ENCODE assay signal across 28 cellular contexts in genomic region chr4:180726611-180727010, GRCh38.
"Had no signal": no experiment of that assay in that cellular context is flagged by ENCODE, and none has a peak within 500 bp of the region (broad histone marks: within the 10 kb centered on the region; RNA-seq: fewer than 3 reads in every experiment).

No MANE protein-coding gene starts in this region.

- H3K27ac ChIP-seq: colonic mucosa, coronary artery, dorsolateral prefrontal cortex, epithelial cell of prostate, esophagus muscularis mucosa, esophagus squamous epithelium, foreskin keratinocyte, gastrocnemius medialis, gastroesophageal sphincter, heart left ventricle, heart right ventricle had no signal

- DNase-seq: colonic mucosa; cortex of kidney; dermis blood vessel endothelial cell; dorsolateral prefrontal cortex; effector CD4-positive, alpha-beta T cell; effector CD8-positive, alpha-beta T cell; effector memory CD4-positive, alpha-beta T cell; effector memory CD8-positive, alpha-beta T cell; endodermal cell; erythroblast; esophagus squamous epithelium; foreskin fibroblast; foreskin keratinocyte; foreskin melanocyte; gastrocnemius medialis; glutamatergic neuron; head of caudate nucleus; heart left ventricle; heart right ventricle had no signal

- H3K4me3 ChIP-seq: colonic mucosa, coronary artery, dorsolateral prefrontal cortex, esophagus muscularis mucosa, esophagus squamous epithelium, gastrocnemius medialis, gastroesophageal sphincter, heart left ventricle, heart right ventricle had no signal

- H3K4me1 ChIP-seq: colonic mucosa, esophagus muscularis mucosa, esophagus squamous epithelium, foreskin keratinocyte, gastrocnemius medialis, gastroesophageal sphincter, heart left ventricle, heart right ventricle had no signal

- FAIRE-seq: colon, endometrium, endothelial cell of umbilical vein, frontal cortex had no signal

- H3K27me3 ChIP-seq: colonic mucosa, dorsolateral prefrontal cortex, esophagus muscularis mucosa, esophagus squamous epithelium, foreskin keratinocyte, gastrocnemius medialis, gastroesophageal sphincter, heart left ventricle, heart right ventricle had no signal

- H3K36me3 ChIP-seq: colonic mucosa, esophagus muscularis mucosa, esophagus squamous epithelium, gastrocnemius medialis, gastroesophageal sphincter, heart left ventricle, heart right ventricle had no signal

- H3K9me3 ChIP-seq: colonic mucosa, esophagus muscularis mucosa, esophagus squamous epithelium, gastrocnemius medialis, gastroesophageal sphincter had no signal

- ATAC-seq: effector memory CD8-positive, alpha-beta T cell; esophagus mucosa; foreskin keratinocyte; gastrocnemius medialis; gastroesophageal sphincter; heart left ventricle; heart right ventricle had no signal
